ENCODE assay signal across 8 cellular contexts in genomic region chr16:58684354-58685083, GRCh38. TPM values are rescaled to one million over a fixed set of nuclear protein-coding genes. Genes with fewer than 3 reads are reported as not detected.
DNase-seq lines count a peak whose midpoint lies in the region; ATAC-seq, FAIRE-seq and TF ChIP-seq lines count a peak whose summit lies in the region.

Gene SLC38A7 (minus strand): TSS chr16:58684770. CDS start chr16:58680126, 4,644 bp downstream.

- FAIRE-seq in A549 (lab: Jason Lieb, UNC) (no peak), kidney (lab: Jason Lieb, UNC) (no peak)

- DNase-seq in A549 (ENCODE audit: low read depth in 1 of 2, low spot score in 1 of 2) (peak; percentile 85 to 97), NCI-H2227 treated with DMSO at 0.1 percent for 48 hours (lab: John Stamatoyannopoulos, UW) (peak; percentile 54), cerebellar nuclear complex (lab: John Stamatoyannopoulos, UW) (peak; percentile 46 to 74), kidney (peak; percentile 94)
- DNase-seq in activated CD4-positive, CD25-positive, alpha-beta regulatory T cell treated with anti-CD3 and anti-CD28 coated beads, Interleukin-2, amount 50 U/mL, for 72 hours: peak; percentile 80
- DNase-seq in stimulated activated CD4-positive, alpha-beta T cell treated with anti-CD3 and anti-CD28 coated beads, Interleukin-15, amount 100 ng/mL, for 1 hour (ENCODE audit: low read depth in 1 of 2, low spot score in 1 of 2): peak; percentile 46 to 56

- H3K4me3 ChIP-seq in A549: peak within 1 kb of the TSS; percentile 85
- H3K4me3 ChIP-seq in kidney (ENCODE audit: low read length in 2 of 2): peak within 1 kb of the TSS; percentile 89 to 93

- POLR2A ChIA-PET in A549 (lab: Yijun Ruan, JAX): interaction anchor here (0.6 to 0.8 kb wide), 4 partner anchors 23 to 67 kb away, joined by 3 to 4 read pairs (median 3); partner anchors contain the start of gene GOT2

- CTCF ChIA-PET in A549 (lab: Yijun Ruan, JAX): interaction anchor here (1.0 to 1.5 kb wide), 4 partner anchors 12 to 196 kb away, joined by 3 to 8 read pairs (median 4); no protein-coding TSS in a partner anchor

- 8% methylated on average over 38 of the region's 41 CpGs for WGBS in A549 (ENCODE audit: missing lambda C conversion rate)

- H3K36me3 ChIP-seq in kidney (ENCODE audit: control insufficient read depth in 1 of 2, insufficient read depth in 2 of 2, low read length in 2 of 2): peaks cover 0 to 1% of the 10 kb centered on the region in 2 donors

- TF ChIP-seq CTCF in A549 (IDR thresholded peaks at IDR 0.05) (no peak), kidney (IDR thresholded peaks at IDR 0.05; ENCODE audit: borderline replicate concordance, extremely low read depth, insufficient read depth) (no peak)

- intact Hi-C loops in kidney (cut with DNase I): no loop called here

- ATAC-seq in A549 (peak; percentile 96 to 98), GM18517 (IDR thresholded peaks at IDR 0.05; ENCODE audit: unreplicated experiment) (peak; percentile 92), HG03039 (IDR thresholded peaks at IDR 0.05; ENCODE audit: unreplicated experiment) (peak; percentile 98)

- peak within 1 kb of the TSS; percentile 85 for H3K4me2 ChIP-seq in A549

- H3K9ac ChIP-seq in kidney (ENCODE audit: low read length in 2 of 2): peak within 1 kb of the TSS; percentile 62 to 85

- TF ChIP-seq POLR2A in A549 (IDR thresholded peaks at IDR 0.05; ENCODE audit: low read length): no peak; the same call in 1 of the 2 replicates

- H3K27ac ChIP-seq in A549 (peak within 1 kb of the TSS; percentile 85 to 95), kidney (ENCODE audit: low read depth in 2 of 2, low read length in 2 of 2) (peak within 1 kb of the TSS in 1 of 2 donors; percentile 12)

- TF ChIP-seq EP300 in A549 (IDR thresholded peaks at IDR 0.05): no peak

- H3K4me1 ChIP-seq in A549 (peaks cover 11% of the 10 kb centered on the region), kidney (ENCODE audit: control insufficient read depth in 1 of 2, insufficient read depth in 1 of 2, low read depth in 1 of 2, low read length in 2 of 2) (peaks cover 4 to 13% of the 10 kb centered on the region in 2 donors)

- no peak for TF ChIP-seq RAD21 in A549 (conservative IDR thresholded peaks at IDR 0.05 in 1 of 2, IDR thresholded peaks at IDR 0.05 in 1 of 2)

- no peaks in the 10 kb centered on the region for H3K9me3 ChIP-seq in A549
- no peaks in the 10 kb centered on the region for H3K9me3 ChIP-seq in kidney (ENCODE audit: control insufficient read depth in 1 of 2, low read length in 2 of 2)

TF ChIP-seq in A549, 52 proteins besides CTCF, POLR2A, EP300 and RAD21 (continues in another document):
- TF ChIP-seq JUNB (IDR thresholded peaks at IDR 0.05) (no peak), RFX5 (IDR thresholded peaks at IDR 0.05) (no peak), NR3C1 (IDR thresholded peaks at IDR 0.05) (no peak), POLR2AphosphoS2 (conservative IDR thresholded peaks at IDR 0.05; ENCODE audit: low read length) (no peak), HOXB13 (CRISPR knock-in tag; IDR thresholded peaks at IDR 0.05; ENCODE audit: low read depth) (no peak), ZNF302 (CRISPR knock-in tag; IDR thresholded peaks at IDR 0.05) (no peak), KDM5A (IDR thresholded peaks at IDR 0.05) (peak; percentile 78), NFE2L2 (conservative IDR thresholded peaks at IDR 0.05; ENCODE audit: low read length) (no peak), ZFP36 (IDR thresholded peaks at IDR 0.05; ENCODE audit: borderline replicate concordance, partially characterized antibody) (no peak), USF2 (IDR thresholded peaks at IDR 0.05) (peak; percentile 99), KDM1A (IDR thresholded peaks at IDR 0.05; ENCODE audit: low read depth) (no peak), GATA3 (IDR thresholded peaks at IDR 0.05; ENCODE audit: borderline replicate concordance) (no peak), MAZ (IDR thresholded peaks at IDR 0.05; ENCODE audit: borderline replicate concordance, low read depth, low read length) (no peak), BHLHE40 (IDR thresholded peaks at IDR 0.05; ENCODE audit: low read depth, low read length) (peak; percentile 74), CBX2 (IDR thresholded peaks at IDR 0.05; ENCODE audit: borderline replicate concordance, low read depth) (no peak), FOSB (CRISPR knock-in tag; IDR thresholded peaks at IDR 0.05) (no peak), CHD2 (IDR thresholded peaks at IDR 0.05; ENCODE audit: low read length, partially characterized antibody) (no peak), HOXB5 (CRISPR knock-in tag; IDR thresholded peaks at IDR 0.05) (no peak), NPAS2 (CRISPR knock-in tag; IDR thresholded peaks at IDR 0.05; ENCODE audit: borderline replicate concordance) (no peak), JUN (IDR thresholded peaks at IDR 0.05) (peak in 1 of 2 experiments; percentile 79; a peak in 3 of 5 replicates), PHF8 (IDR thresholded peaks at IDR 0.05; ENCODE audit: borderline replicate concordance, low read depth) (peak; percentile 62), SREBF2 (IDR thresholded peaks at IDR 0.05) (no peak), EHF (CRISPR knock-in tag; IDR thresholded peaks at IDR 0.05) (no peak), HEYL (CRISPR knock-in tag; IDR thresholded peaks at IDR 0.05) (no peak), ZC3H11A (IDR thresholded peaks at IDR 0.05) (no peak), EHMT2 (IDR thresholded peaks at IDR 0.05; ENCODE audit: low read depth) (no peak), MAX (IDR thresholded peaks at IDR 0.05) (peak; percentile 75), FOSL2 (IDR thresholded peaks at IDR 0.05) (no peak), FOSL2 (CRISPR knock-in tag; IDR thresholded peaks at IDR 0.05) (no peak), FOXS1 (CRISPR knock-in tag; IDR thresholded peaks at IDR 0.05) (no peak)
- TF ChIP-seq, protein P1, sequence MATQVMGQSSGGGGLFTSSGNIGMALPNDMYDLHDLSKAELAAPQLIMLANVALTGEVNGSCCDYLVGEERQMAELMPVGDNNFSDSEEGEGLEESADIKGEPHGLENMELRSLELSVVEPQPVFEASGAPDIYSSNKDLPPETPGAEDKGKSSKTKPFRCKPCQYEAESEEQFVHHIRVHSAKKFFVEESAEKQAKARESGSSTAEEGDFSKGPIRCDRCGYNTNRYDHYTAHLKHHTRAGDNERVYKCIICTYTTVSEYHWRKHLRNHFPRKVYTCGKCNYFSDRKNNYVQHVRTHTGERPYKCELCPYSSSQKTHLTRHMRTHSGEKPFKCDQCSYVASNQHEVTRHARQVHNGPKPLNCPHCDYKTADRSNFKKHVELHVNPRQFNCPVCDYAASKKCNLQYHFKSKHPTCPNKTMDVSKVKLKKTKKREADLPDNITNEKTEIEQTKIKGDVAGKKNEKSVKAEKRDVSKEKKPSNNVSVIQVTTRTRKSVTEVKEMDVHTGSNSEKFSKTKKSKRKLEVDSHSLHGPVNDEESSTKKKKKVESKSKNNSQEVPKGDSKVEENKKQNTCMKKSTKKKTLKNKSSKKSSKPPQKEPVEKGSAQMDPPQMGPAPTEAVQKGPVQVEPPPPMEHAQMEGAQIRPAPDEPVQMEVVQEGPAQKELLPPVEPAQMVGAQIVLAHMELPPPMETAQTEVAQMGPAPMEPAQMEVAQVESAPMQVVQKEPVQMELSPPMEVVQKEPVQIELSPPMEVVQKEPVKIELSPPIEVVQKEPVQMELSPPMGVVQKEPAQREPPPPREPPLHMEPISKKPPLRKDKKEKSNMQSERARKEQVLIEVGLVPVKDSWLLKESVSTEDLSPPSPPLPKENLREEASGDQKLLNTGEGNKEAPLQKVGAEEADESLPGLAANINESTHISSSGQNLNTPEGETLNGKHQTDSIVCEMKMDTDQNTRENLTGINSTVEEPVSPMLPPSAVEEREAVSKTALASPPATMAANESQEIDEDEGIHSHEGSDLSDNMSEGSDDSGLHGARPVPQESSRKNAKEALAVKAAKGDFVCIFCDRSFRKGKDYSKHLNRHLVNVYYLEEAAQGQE (IDR thresholded peaks at IDR 0.05): no peak
- TF ChIP-seq, protein P2, sequence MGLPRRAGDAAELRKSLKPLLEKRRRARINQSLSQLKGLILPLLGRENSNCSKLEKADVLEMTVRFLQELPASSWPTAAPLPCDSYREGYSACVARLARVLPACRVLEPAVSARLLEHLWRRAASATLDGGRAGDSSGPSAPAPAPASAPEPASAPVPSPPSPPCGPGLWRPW (IDR thresholded peaks at IDR 0.05): no peak
- TF ChIP-seq, protein P3, sequence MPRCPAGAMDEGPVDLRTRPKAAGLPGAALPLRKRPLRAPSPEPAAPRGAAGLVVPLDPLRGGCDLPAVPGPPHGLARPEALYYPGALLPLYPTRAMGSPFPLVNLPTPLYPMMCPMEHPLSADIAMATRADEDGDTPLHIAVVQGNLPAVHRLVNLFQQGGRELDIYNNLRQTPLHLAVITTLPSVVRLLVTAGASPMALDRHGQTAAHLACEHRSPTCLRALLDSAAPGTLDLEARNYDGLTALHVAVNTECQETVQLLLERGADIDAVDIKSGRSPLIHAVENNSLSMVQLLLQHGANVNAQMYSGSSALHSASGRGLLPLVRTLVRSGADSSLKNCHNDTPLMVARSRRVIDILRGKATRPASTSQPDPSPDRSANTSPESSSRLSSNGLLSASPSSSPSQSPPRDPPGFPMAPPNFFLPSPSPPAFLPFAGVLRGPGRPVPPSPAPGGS (IDR thresholded peaks at IDR 0.05): no peak

RNA-seq across cellular contexts. Expression of gene SLC38A7, which starts in this region (rescaled TPM):
- polyA plus RNA-seq in A549 (2011; rRNA removed) (8.4 and 9.9 TPM in 2 replicates), A549 (2017; fragmentation: RNase III; extraction: RNeasy Plus Mini Kit Qiagen cat#74134 plus additional on column Dnase treatment) (16.0 to 19.9 TPM (median 18.2 TPM) in 3 replicates), kidney (ENCODE audit: insufficient read depth, low read depth, low replicate concordance) (8.2 TPM)
- 9.7 and 12.8 TPM in 2 replicates for polyA plus RNA-seq in A549 (2012; cell fraction: cytosol; rRNA removed)
- 26.1 and 32.5 TPM in 2 replicates for polyA plus RNA-seq in A549 (2012; cell fraction: nucleus; rRNA removed)
- 24.6 and 25.0 TPM in 2 replicates for polyA minus RNA-seq in A549 (2011; rRNA and poly(A)+ RNA removed)
- total RNA-seq in kidney: 22.7 TPM
